ENCODE assay signal across 10 cellular contexts in the genomic region with DNA sequence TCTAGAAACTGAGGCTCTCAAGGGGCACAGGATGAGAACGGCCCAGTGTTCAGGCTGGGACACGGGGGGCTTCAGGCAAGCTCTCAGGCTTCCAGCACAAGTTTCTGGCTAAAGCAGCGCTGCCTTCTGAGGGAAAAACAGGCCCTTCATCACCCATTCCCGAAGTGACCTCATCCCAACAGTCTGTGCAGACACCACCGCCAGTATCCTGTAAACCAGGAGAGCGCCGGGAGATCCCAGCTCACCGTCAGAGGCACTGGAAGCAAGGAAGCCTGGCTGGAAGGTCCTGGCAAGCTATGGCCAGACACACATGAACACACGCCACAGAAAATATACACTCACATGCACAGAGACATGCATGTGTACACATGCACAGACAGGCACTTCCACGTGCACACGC. TPM values are rescaled to one million over a fixed set of nuclear protein-coding genes. Genes with fewer than 3 reads are reported as not detected.
DNase-seq lines count a peak whose midpoint lies in the region; ATAC-seq, FAIRE-seq and TF ChIP-seq lines count a peak whose summit lies in the region.
"Had no signal": no experiment of that assay in that cellular context is flagged by ENCODE, and none has a peak within 500 bp of the region (broad histone marks: within the 10 kb centered on the region; RNA-seq: fewer than 3 reads in every experiment).

No MANE protein-coding gene starts in this region.

- no peak overlapping the region for H2AFZ ChIP-seq in GM12878 (ENCODE audit: control insufficient read depth, low read depth, low read length)

- no peaks in the 10 kb centered on the region for H4K20me1 ChIP-seq in GM12878 (ENCODE audit: control insufficient read depth, insufficient read depth)

- no peak for ATAC-seq in heart right ventricle
- ATAC-seq in left cardiac atrium, result no peak
- ATAC-seq in GM12878, result no peak
- no peak for ATAC-seq in lower lobe of right lung
- no peak for ATAC-seq in GM18873 (IDR thresholded peaks at IDR 0.05; ENCODE audit: low FRiP score, unreplicated experiment)
- ATAC-seq in HG02870 (IDR thresholded peaks at IDR 0.05; ENCODE audit: unreplicated experiment), result no peak

- CTCF ChIA-PET in GM12878 (lab: Yijun Ruan, JAX), result interaction anchor here (1.1 kb wide), 1 partner anchor 30 kb away, joined by 3 read pairs; no protein-coding TSS in a partner anchor

- SMC1A ChIA-PET in GM12878 (lab: Charles Lee; ENCODE audit: uncharacterized antibody, unreplicated experiment), result no interaction called here

- RAD21 ChIA-PET in GM12878 (lab: Charles Lee; ENCODE audit: unreplicated experiment), result no interaction called here

- H3K4me3 ChIP-seq in heart right ventricle (peak overlapping the region in 9 of 10 donors; percentile 16 to 44 (median 37)), GM12878 (no peak overlapping the region), lower lobe of right lung (no peak overlapping the region), thyroid gland (replicated peaks in 1 of 3) (no peak overlapping the region)

- no peak for TF ChIP-seq EP300 in GM12878 (IDR thresholded peaks at IDR 0.05; ENCODE audit: borderline replicate concordance in 1 of 2, control insufficient read depth in 1 of 2, low read depth in 2 of 2, low read length in 2 of 2)

- FAIRE-seq in GM12878 (lab: Jason Lieb, UNC), result no peak

- no peaks in the 10 kb centered on the region; the same call in 1 of the 2 replicates for H3K79me2 ChIP-seq in GM12878 (ENCODE audit: control insufficient read depth, insufficient read depth, low read length)

- no peak for TF ChIP-seq RAD21 in GM12878 (IDR thresholded peaks at IDR 0.05; ENCODE audit: insufficient read depth, low read depth, low read length)

- H3K4me1 ChIP-seq in heart right ventricle (peaks cover 54 to 95% (median 93%) of the 10 kb centered on the region in 9 donors), GM12878 (ENCODE audit: control insufficient read depth, insufficient read depth, low read length) (no peaks in the 10 kb centered on the region), lower lobe of right lung (peaks cover 60% of the 10 kb centered on the region), thyroid gland (peaks cover 56 to 61% of the 10 kb centered on the region in 2 donors)

- H3K4me2 ChIP-seq in GM12878 (ENCODE audit: control insufficient read depth, insufficient read depth), result no peak overlapping the region

- no TSS peak for BruUV-seq in GM12878 (replicated peaks; lab: Mats Ljungman, UMichigan)

- peaks cover 0 to 19% (median 0%) of the 10 kb centered on the region in 9 donors for H3K36me3 ChIP-seq in heart right ventricle
- H3K36me3 ChIP-seq in GM12878 (ENCODE audit: control insufficient read depth in 2 of 2, insufficient read depth in 2 of 2, low read length in 1 of 2), result no peaks in the 10 kb centered on the region
- no peaks in the 10 kb centered on the region for H3K36me3 ChIP-seq in lower lobe of right lung
- H3K36me3 ChIP-seq in thyroid gland, result no peaks in the 10 kb centered on the region
- H3K36me3 ChIP-seq: breast epithelium had no signal

- TF ChIP-seq POLR2A in GM12878 (IDR thresholded peaks at IDR 0.05; ENCODE audit: low read depth, low read length) (0 out of 2 replicates have a peak, but pooled peaks have one; percentile 31), thyroid gland (IDR thresholded peaks at IDR 0.05) (no peak)

- in situ Hi-C loops in GM12878 (cut with MboI), result loop anchor here (5.0 kb wide), 1 partner anchor 91 kb away; no protein-coding TSS in a partner anchor

- H3K9me3 ChIP-seq in heart right ventricle, result no peaks in the 10 kb centered on the region
- H3K9me3 ChIP-seq in GM12878 (replicated peaks; ENCODE audit: control insufficient read depth, insufficient read depth, low read length), result no peaks in the 10 kb centered on the region
- H3K9me3 ChIP-seq in lower lobe of right lung, result no peaks in the 10 kb centered on the region
- no peaks in the 10 kb centered on the region for H3K9me3 ChIP-seq in thyroid gland
- H3K9me3 ChIP-seq: breast epithelium had no signal

- 40 to 48% methylated on average over 11 of the region's 11 CpGs for WGBS in heart right ventricle, 2 donors
- 39% methylated on average over 11 of the region's 11 CpGs for WGBS in GM12878 (ENCODE audit: insufficient coverage, insufficient replicate concordance, low lambda C conversion rate, missing lambda C conversion rate)
- WGBS in thyroid gland, 2 donors, result 67 to 80% methylated on average over 10 to 11 of the region's 11 CpGs

- intact Hi-C loops in heart right ventricle (cut with DNase I), result no loop called here
- intact Hi-C loops in left cardiac atrium (cut with DNase I), result no loop called here
- intact Hi-C loops in GM12878 (cut with micrococcal nuclease; ENCODE audit: unreplicated experiment), result no loop called here
- intact Hi-C loops in lower lobe of right lung (cut with DNase I), result no loop called here
- intact Hi-C loops in thyroid gland (cut with DNase I), result no loop called here

- POLR2A ChIA-PET in GM12878 (lab: Charles Lee), result no interaction called here

- TF ChIP-seq CTCF in heart right ventricle (IDR thresholded peaks at IDR 0.05), result no peak
- no peak for TF ChIP-seq CTCF in GM12878 (IDR thresholded peaks at IDR 0.05 in 2 of 3, conservative IDR thresholded peaks at IDR 0.05 in 1 of 3; ENCODE audit: control insufficient read depth in 2 of 3, extremely low read depth in 1 of 3, insufficient read depth in 1 of 3, low read depth in 3 of 3, low read length in 3 of 3)
- TF ChIP-seq CTCF in lower lobe of right lung (IDR thresholded peaks at IDR 0.05), result no peak
- TF ChIP-seq CTCF in thyroid gland (IDR thresholded peaks at IDR 0.05), result no peak

- H3K27me3 ChIP-seq in heart right ventricle (no peaks in the 10 kb centered on the region), GM12878 (replicated peaks in 1 of 2; ENCODE audit: control insufficient read depth in 2 of 2, insufficient read depth in 2 of 2, low read length in 1 of 2) (no peaks in the 10 kb centered on the region), lower lobe of right lung (ENCODE audit: low read depth) (no peaks in the 10 kb centered on the region), thyroid gland (no peaks in the 10 kb centered on the region)
- H3K27me3 ChIP-seq: breast epithelium had no signal

- DNase-seq in heart right ventricle, result no peak
- no peak for DNase-seq in left cardiac atrium
- DNase-seq in GM12878 (ENCODE audit: low read depth, low spot score), result no peak
- DNase-seq in lower lobe of right lung, result no peak
- DNase-seq in thyroid gland, result no peak
- no peak for DNase-seq in nucleus accumbens (lab: John Stamatoyannopoulos, UW)
- DNase-seq: stimulated activated CD4-positive, alpha-beta T cell treated with anti-CD3 and anti-CD28 coated beads, Interleukin-12 subunit alpha, Interleukin-12 subunit beta, amount 100 ng/mL, for 4 hours had no signal

- peak overlapping the region; percentile 88 to 99 (median 97) for H3K27ac ChIP-seq in heart right ventricle
- H3K27ac ChIP-seq in GM12878 (ENCODE audit: control insufficient read depth, insufficient read depth), result no peak overlapping the region
- H3K27ac ChIP-seq in lower lobe of right lung, result peak overlapping the region; percentile 46
- peak overlapping the region; percentile 36 to 95 (median 85) for H3K27ac ChIP-seq in thyroid gland

- H3K9ac ChIP-seq in GM12878 (ENCODE audit: control insufficient read depth, insufficient read depth, low read length), result no peak overlapping the region

TF ChIP-seq in GM12878, 131 proteins besides CTCF, POLR2A, EP300 and RAD21:
- TF ChIP-seq RBBP5 (conservative IDR thresholded peaks at IDR 0.05), result no peak
- no peak for TF ChIP-seq POLR2AphosphoS5 (IDR thresholded peaks at IDR 0.05; ENCODE audit: low read length)

RNA-seq across cellular contexts. Expression of a gene that starts 8.8 kb away (rescaled TPM):
- total RNA-seq in heart right ventricle (100 to 1,000 TPM; 122 to 208 (median 146) TPM), left cardiac atrium (10 to 100 TPM; 53.7 to 54.1 TPM), GM12878 (2014; rRNA removed) (3.5 and 5.0 TPM in 2 replicates), GM12878 (2014; rRNA removed; fragmentation: Illumina TruSeq; extraction: Trizol) (2.1 and 3.0 TPM in 2 replicates), GM12878 (2021) (10.0 and 11.5 TPM in 2 replicates), lower lobe of right lung (49.5 TPM), thyroid gland (10 to 100 TPM; 26.1 to 41.6 (median 29.1) TPM)
- polyA plus RNA-seq in heart right ventricle (100 to 1,000 TPM in 1 of 2 donors, 10 to 100 TPM in 1; 36.3 to 145 TPM), GM12878 (2011; rRNA removed) (1.5 and 2.8 TPM in 2 replicates), GM12878 (2014; fragmentation: Illumina TruSeq; extraction: Trizol) (0.78 and 2.9 TPM in 2 replicates), GM12878 (2014; fragmentation: Nextera tagmentation; extraction: Ambion mirVana) (under 1 TPM; 0.10 to 0.29 TPM), GM12878 (2014; rRNA removed) (5.0 and 7.4 TPM in 2 replicates), GM12878 (2016; fragmentation: Nextera tagmentation; extraction: Ambion mirVana) (1 to 10 TPM; 2.3 to 3.2 TPM)
- total RNA-seq in GM12878 (2013; cell fraction: nucleolus; rRNA removed), result 70.0 and 82.8 TPM in 2 replicates
- polyA plus RNA-seq in GM12878 (2011; ENCODE audit: low read depth), result 1.6 TPM
- polyA plus RNA-seq in GM12878 (2011; cell fraction: cytosol; rRNA removed), result 3.4 TPM in 2 replicates
- polyA plus RNA-seq in GM12878 (2011; cell fraction: nucleus; rRNA removed), result 38.8 and 41.9 TPM in 2 replicates
- 4.5 and 4.6 TPM in 2 replicates for polyA plus RNA-seq in GM12878 (2012)
- 3.1 and 6.2 TPM in 2 replicates for polyA minus RNA-seq in GM12878 (2011; rRNA and poly(A)+ RNA removed)
- polyA minus RNA-seq in GM12878 (2011; cell fraction: cytosol; rRNA and poly(A)+ RNA removed), result 4.4 and 4.9 TPM in 2 replicates
- polyA minus RNA-seq in GM12878 (2011; cell fraction: nucleus; rRNA and poly(A)+ RNA removed), result 9.4 and 11.5 TPM in 2 replicates

Comparison
In these comparisons a context has a peak if more than half of its experiments do, and no peak if none do; other contexts are left out.
1. H3K4me3 ChIP-seq: peak in heart right ventricle (9 of 10); none in GM12878 (single experiment), lower lobe of right lung (single experiment) and thyroid gland (0 of 3).